ENCODE assay signal across 20 cellular contexts in the genomic region with DNA sequence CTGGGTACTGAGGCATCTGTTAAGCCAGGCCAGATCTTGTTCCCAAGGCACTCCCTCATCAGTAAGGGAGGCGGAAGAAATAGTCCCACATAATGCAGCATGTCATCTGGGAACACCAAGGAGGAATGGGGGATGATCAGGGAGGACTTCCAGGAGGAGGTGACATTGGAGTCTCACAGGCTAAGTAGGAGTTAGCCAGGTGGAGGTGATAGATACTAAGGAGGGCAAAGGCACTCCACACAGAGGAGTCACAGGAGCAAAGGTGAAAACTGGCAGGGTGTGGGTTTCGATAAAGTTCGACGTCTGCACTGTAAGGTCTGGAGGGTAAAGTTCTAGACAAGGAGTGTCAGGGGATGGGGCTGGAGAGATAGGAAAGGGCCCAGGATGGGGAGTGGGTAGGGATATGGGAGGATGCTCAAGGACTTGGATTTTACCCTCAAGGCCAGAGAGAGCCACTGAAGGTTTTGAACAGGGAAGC. TPM values are rescaled to one million over a fixed set of nuclear protein-coding genes. Genes with fewer than 3 reads are reported as not detected.
"Had no signal": no experiment of that assay in that cellular context is flagged by ENCODE, and none has a peak within 500 bp of the region (broad histone marks: within the 10 kb centered on the region; RNA-seq: fewer than 3 reads in every experiment).

No MANE protein-coding gene starts in this region.

- ATAC-seq: T-cell had no signal

- DNase-seq: NCI-H1048, NCI-H1105, NCI-H1417, NCI-H1436 treated with DMSO at 0.1 percent for 48 hours, NCI-H1694 treated with DMSO at 0.1 percent for 48 hours, NCI-H1930, NCI-H2081, NCI-H2107, NCI-H2227 treated with DMSO at 0.1 percent for 48 hours, NCI-H524, NCI-H69, NCI-H774, SHP77, SK-N-SH, SW 1271, T-cell had no signal

- H3K27ac Mint-ChIP-seq: T-cell had no signal

- H3K4me1 Mint-ChIP-seq: T-cell had no signal

- H3K9me3 Mint-ChIP-seq: T-cell had no signal

- H3K36me3 Mint-ChIP-seq: T-cell had no signal

- H3K4me3 Mint-ChIP-seq: T-cell had no signal

RNA-seq across cellular contexts. Expression of a gene that starts 6.2 kb away (rescaled TPM):
- total RNA-seq: LHCN-M2, MCF 10A, NCI-H460, SK-MEL-5, T-cell had no signal
